In the genomic region with DNA sequence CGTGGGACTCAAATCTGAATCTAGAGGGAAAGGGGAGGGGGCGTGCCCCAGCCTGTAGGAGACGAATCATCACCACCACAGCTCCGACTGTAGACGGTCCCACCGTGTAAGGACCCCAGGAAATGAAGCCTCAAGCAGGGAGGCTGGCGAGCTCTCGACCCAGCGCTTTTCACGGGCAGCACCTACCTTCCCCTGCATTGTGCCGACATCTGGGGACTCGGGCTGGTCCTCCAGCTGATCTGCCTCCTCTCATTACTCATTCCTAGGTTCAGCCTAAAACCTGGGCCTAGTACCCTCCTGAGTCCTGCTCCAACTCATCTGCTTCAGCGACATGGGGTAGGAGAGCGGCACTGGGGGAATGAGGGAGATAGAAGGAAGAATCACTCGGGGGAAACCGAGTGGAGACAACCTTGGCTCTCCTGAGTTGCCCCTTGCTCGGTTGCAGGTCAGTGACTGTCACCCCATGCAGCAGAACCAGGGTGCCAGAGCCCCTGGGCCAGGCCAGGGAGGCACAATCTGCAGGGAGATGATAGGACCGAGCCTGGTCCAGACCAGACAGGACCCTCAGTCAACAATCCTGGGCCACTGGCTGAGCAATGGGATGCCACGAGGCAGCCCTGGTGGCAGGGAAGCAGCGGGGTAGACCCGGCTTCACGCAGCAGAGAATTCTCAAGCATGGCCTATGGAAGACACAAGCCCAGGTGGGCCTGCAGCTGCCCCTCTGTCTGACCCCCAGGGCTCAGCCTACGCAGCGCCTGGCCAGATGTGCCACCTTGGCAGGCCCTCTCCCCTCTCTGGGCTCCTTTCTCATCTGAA, we compare ENCODE assay signal across 10 cellular contexts. TPM values are rescaled to one million over a fixed set of nuclear protein-coding genes. Genes with fewer than 3 reads are reported as not detected.
A peak's percentile ranks its signal among the peaks of the same experiment; 100 is the strongest.
DNase-seq lines count a peak whose midpoint lies in the region; ATAC-seq and TF ChIP-seq lines count a peak whose summit lies in the region.
"Had no signal": no experiment of that assay in that cellular context is flagged by ENCODE, and none has a peak within 500 bp of the region (broad histone marks: within the 10 kb centered on the region; RNA-seq: fewer than 3 reads in every experiment).

No MANE protein-coding gene starts in this region.

- H3K4me1 ChIP-seq in lung (ENCODE audit: control insufficient read depth in 2 of 2, insufficient read depth in 2 of 2, low read length in 2 of 2): peaks cover 40 to 72% of the 10 kb centered on the region in 2 donors
- peaks cover 78 to 86% of the 10 kb centered on the region in 2 donors for H3K4me1 ChIP-seq in thoracic aorta (ENCODE audit: control insufficient read depth in 1 of 2, low read depth in 2 of 2)

- H3K27ac Mint-ChIP-seq in T-helper 1 cell treated with Interleukin-12 subunit alpha and Interleukin-12 subunit beta and Interleukin-4 antibody, amounts not matched to agents 30 μg/mL and 1 μg/mL, for 36 hours: no peak overlapping the region

- peaks cover 2% of the 10 kb centered on the region for H3K4me1 Mint-ChIP-seq in T-helper 1 cell treated with Interleukin-12 subunit alpha and Interleukin-12 subunit beta and Interleukin-4 antibody, amounts not matched to agents 30 μg/mL and 1 μg/mL, for 36 hours (ENCODE audit: low read depth)

- no peaks in the 10 kb centered on the region for H3K9me3 ChIP-seq in lung (ENCODE audit: control insufficient read depth in 2 of 2, insufficient read depth in 1 of 2, low read length in 1 of 2)
- no peaks in the 10 kb centered on the region for H3K9me3 ChIP-seq in thoracic aorta
- H3K9me3 ChIP-seq: neutrophil had no signal

- peaks cover 48% of the 10 kb centered on the region for H3K27me3 Mint-ChIP-seq in T-helper 1 cell treated with Interleukin-12 subunit alpha and Interleukin-12 subunit beta and Interleukin-4 antibody, amounts not matched to agents 30 μg/mL and 1 μg/mL, for 36 hours (ENCODE audit: low read depth)

- peak overlapping the region; percentile 34 for H3K4me3 Mint-ChIP-seq in T-helper 1 cell treated with Interleukin-12 subunit alpha and Interleukin-12 subunit beta and Interleukin-4 antibody, amounts not matched to agents 30 μg/mL and 1 μg/mL, for 36 hours

- H3K27me3 ChIP-seq in lung (ENCODE audit: control insufficient read depth, insufficient read depth) (no peaks in the 10 kb centered on the region), thoracic aorta (replicated peaks; ENCODE audit: insufficient read depth) (no peaks in the 10 kb centered on the region)

- H3K36me3 ChIP-seq in lung (ENCODE audit: control insufficient read depth in 2 of 2, insufficient read depth in 2 of 2, low read length in 2 of 2) (no peaks in the 10 kb centered on the region), thoracic aorta (no peaks in the 10 kb centered on the region)
- H3K36me3 ChIP-seq: neutrophil had no signal

- TF ChIP-seq CTCF in lung (IDR thresholded peaks at IDR 0.05; ENCODE audit: control extremely low read depth, extremely low read depth) (no peak), thoracic aorta (IDR thresholded peaks at IDR 0.05) (no peak)

- ATAC-seq in lung (ENCODE audit: insufficient read depth, low FRiP score) (no peak), thoracic aorta (ENCODE audit: insufficient number of reproducible peaks, low FRiP score, low read depth) (no peak)

- DNase-seq in T-helper 1 cell (no peak), caudate nucleus (lab: John Stamatoyannopoulos, UW) (peak in 1 of 61 donors; percentile 23), lung (ENCODE audit: low spot score) (no peak), thoracic aorta (ENCODE audit: low spot score) (no peak), mucosa of gallbladder (ENCODE audit: low spot score) (no peak), NCI-H226 (no peak)
- DNase-seq in stimulated activated naive CD4-positive, alpha-beta T cell treated with Interleukin-2 at 50 U/mL for 16 hours (lab: John Stamatoyannopoulos, UW): no peak
- DNase-seq: AML-193 had no signal

- 61 to 65% methylated on average over 24 of the region's 24 CpGs for WGBS in lung, 2 donors

- H3K9me3 Mint-ChIP-seq in T-helper 1 cell treated with Interleukin-12 subunit alpha and Interleukin-12 subunit beta and Interleukin-4 antibody, amounts not matched to agents 30 μg/mL and 1 μg/mL, for 36 hours: no peaks in the 10 kb centered on the region

- no peak overlapping the region for H3K4me3 ChIP-seq in lung
- peak overlapping the region; percentile 63 for H3K4me3 ChIP-seq in thoracic aorta

- H3K27ac ChIP-seq in caudate nucleus (ENCODE audit: low read depth, low read length): peak overlapping the region; percentile 91
- H3K27ac ChIP-seq in lung (ENCODE audit: low read depth in 1 of 2, low read length in 1 of 2): peak overlapping the region; percentile 35 to 82
- peak overlapping the region; percentile 96 for H3K27ac ChIP-seq in thoracic aorta
- H3K27ac ChIP-seq: neutrophil had no signal

- no peaks in the 10 kb centered on the region for H3K36me3 Mint-ChIP-seq in T-helper 1 cell treated with Interleukin-12 subunit alpha and Interleukin-12 subunit beta and Interleukin-4 antibody, amounts not matched to agents 30 μg/mL and 1 μg/mL, for 36 hours (ENCODE audit: low read depth)

RNA-seq across cellular contexts. Expression of a gene that starts 0.8 kb away (rescaled TPM):
- total RNA-seq in lung (10 to 100 TPM; 51.3 to 70.7 TPM), thoracic aorta (100 to 1,000 TPM; 116 to 166 TPM), mucosa of gallbladder (223 TPM)
- 10 to 100 TPM; 37.5 to 48.6 TPM for polyA plus RNA-seq in lung

RNA-seq across cellular contexts. Expression of a gene that starts 33.5 kb away (rescaled TPM):
- total RNA-seq in lung: 1 to 10 TPM in 1 of 2 donors, not detected in 1; 6.5 TPM
- under 1 TPM; 0.33 to 0.97 TPM for polyA plus RNA-seq in lung
- total RNA-seq in thoracic aorta: 1 to 10 TPM; 4.9 to 9.3 TPM
- total RNA-seq in mucosa of gallbladder: 15.0 TPM

RNA-seq across cellular contexts. Expression of a gene that starts 45.3 kb away (rescaled TPM):
- total RNA-seq in lung (10 to 100 TPM in 1 of 2 donors, not detected in 1; 14.6 TPM), thoracic aorta (10 to 100 TPM; 12.5 TPM), mucosa of gallbladder (26.7 TPM)
- 1 to 10 TPM in 1 of 2 donors, under 1 TPM in 1; 0.65 to 1.3 TPM for polyA plus RNA-seq in lung
